In the genomic region with DNA sequence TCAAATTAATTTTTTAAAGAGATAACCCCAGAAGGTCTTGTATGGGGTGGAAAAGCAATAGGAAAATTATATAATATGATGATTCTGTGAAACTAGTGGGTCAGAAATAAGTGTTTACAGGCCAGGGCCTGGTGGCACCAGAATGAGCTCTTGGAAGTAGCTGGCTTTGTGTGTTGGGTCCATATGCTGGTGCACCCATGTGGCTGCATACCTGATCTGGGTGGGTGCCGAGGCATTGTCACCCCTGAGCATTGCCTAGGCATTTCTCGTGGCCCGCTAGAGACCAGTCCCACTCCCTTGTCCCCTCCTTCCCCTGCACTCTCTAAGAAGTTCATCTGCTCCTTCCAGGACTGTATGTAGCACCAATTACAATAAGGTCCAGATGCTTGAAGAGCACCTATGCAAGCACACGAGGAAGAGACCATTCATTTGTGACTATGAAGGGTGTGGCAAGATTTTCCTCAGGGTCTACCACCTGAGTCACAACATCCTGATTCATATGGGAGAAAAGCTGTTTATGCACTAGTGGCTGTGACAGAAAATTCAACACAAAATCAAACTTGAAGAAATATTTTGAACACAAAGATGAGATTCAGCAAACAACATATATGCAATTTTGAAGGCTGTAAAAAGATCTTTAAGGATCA, we compare ENCODE assay signal across 34 cellular contexts. TPM values are rescaled to one million over a fixed set of nuclear protein-coding genes. Genes with fewer than 3 reads are reported as not detected.
"Had no signal": no experiment of that assay in that cellular context is flagged by ENCODE, and none has a peak within 500 bp of the region (broad histone marks: within the 10 kb centered on the region; RNA-seq: fewer than 3 reads in every experiment).

No MANE protein-coding gene starts in this region.

- H3K27ac ChIP-seq: Peyer's patch, SJSA1 had no signal

- H3K4me1 ChIP-seq: Peyer's patch, SJSA1 had no signal

- H3K9ac ChIP-seq: SK-N-SH had no signal

- H3K27ac Mint-ChIP-seq: activated CD4-positive, alpha-beta memory T cell treated with anti-CD3 and anti-CD28 coated beads for 36 hours; activated CD4-positive, alpha-beta T cell treated with anti-CD3 and anti-CD28 coated beads for 36 hours; activated CD4-positive, alpha-beta T cell treated with anti-CD3 and anti-CD28 coated beads, Interleukin-2, amount 10 ng/mL, durations not matched to agents 7 days and 5 days; activated naive CD4-positive, alpha-beta T cell treated with anti-CD3 and anti-CD28 coated beads, Interleukin-2, amount 10 ng/mL, durations not matched to agents 7 days and 5 days; activated naive CD8-positive, alpha-beta T cell; activated naive CD8-positive, alpha-beta T cell treated with anti-CD3 and anti-CD28 coated beads, Interleukin-2, amount 50 U/mL, for 24 hours; activated T-helper 1 cell treated with anti-CD3 and anti-CD28 coated beads, Interleukin-12 subunit alpha, Interleukin-12 subunit beta, Interleukin-2, Interleukin-4 antibody, amounts not matched to agents 30 ng/mL and 10 ng/mL and 1 ng/mL, durations not matched to agents 14 hours and 24 hours and 36 hours; brain; T-helper 1 cell treated with Interleukin-12 subunit alpha and Interleukin-12 subunit beta and Interleukin-4 antibody, amounts not matched to agents 30 μg/mL and 1 μg/mL, for 36 hours; T-helper 2 cell treated with Interferon-gamma antibody and Interleukin-4, amounts not matched to agents 5 μg/mL and 100 μg/mL, for 36 hours; WTC11 had no signal

- H3K36me3 Mint-ChIP-seq: activated CD4-positive, alpha-beta memory T cell treated with anti-CD3 and anti-CD28 coated beads for 36 hours; activated naive CD4-positive, alpha-beta T cell treated with anti-CD3 and anti-CD28 coated beads, Interleukin-2, amount 10 ng/mL, durations not matched to agents 7 days and 5 days; activated naive CD8-positive, alpha-beta T cell; brain; WTC11 had no signal

- DNase-seq: activated CD4-positive, alpha-beta memory T cell treated with anti-CD3 and anti-CD28 coated beads for 36 hours; activated CD4-positive, alpha-beta T cell treated with anti-CD3 and anti-CD28 coated beads for 36 hours; activated CD4-positive, alpha-beta T cell treated with anti-CD3 and anti-CD28 coated beads, Interleukin-2, amount 10 ng/mL, durations not matched to agents 7 days and 5 days; activated CD8-positive, alpha-beta memory T cell treated with anti-CD3 and anti-CD28 coated beads, Interleukin-2, amount 50 U/mL, for 4 hours; activated gamma-delta T cell treated with Interleukin-2 at 50 U/mL for 16 hours; activated naive CD4-positive, alpha-beta T cell treated with anti-CD3 and anti-CD28 coated beads, Interleukin-2, amount 10 ng/mL, durations not matched to agents 7 days and 5 days; activated naive CD8-positive, alpha-beta T cell treated with anti-CD3 and anti-CD28 coated beads, Interleukin-2, amount 50 U/mL, for 24 hours; activated T-cell treated with anti-CD3 and anti-CD28 coated beads for 4 hours; activated T-cell treated with anti-CD3 and anti-CD28 coated beads, Interleukin-2, amount 50 U/mL, for 4 hours; anterior cingulate cortex; central memory CD4-positive, alpha-beta T cell; Kasumi-1; KG1; MM.1S; MV-4-11; NCI-H1092; NCI-H1436 treated with DMSO at 0.1 percent for 48 hours; NCI-H1694 treated with DMSO at 0.1 percent for 48 hours; NCI-H2029; NCI-H345; NCI-H524 treated with DMSO at 0.1 percent for 48 hours; Peyer's patch; RPMI8226; SHP77 treated with DMSO at 0.1 percent for 48 hours; SK-N-SH had no signal

- H3K4me1 Mint-ChIP-seq: activated CD4-positive, alpha-beta T cell treated with anti-CD3 and anti-CD28 coated beads for 36 hours; activated CD4-positive, alpha-beta T cell treated with anti-CD3 and anti-CD28 coated beads, Interleukin-2, amount 10 ng/mL, durations not matched to agents 7 days and 5 days; activated naive CD4-positive, alpha-beta T cell treated with anti-CD3 and anti-CD28 coated beads, Interleukin-2, amount 10 ng/mL, durations not matched to agents 7 days and 5 days; activated naive CD8-positive, alpha-beta T cell treated with anti-CD3 and anti-CD28 coated beads, Interleukin-2, amount 50 U/mL, for 24 hours; brain had no signal

- H3K36me3 ChIP-seq: Peyer's patch, SJSA1 had no signal

- H3K9me3 Mint-ChIP-seq: activated CD4-positive, alpha-beta memory T cell treated with anti-CD3 and anti-CD28 coated beads for 36 hours; activated CD4-positive, alpha-beta T cell treated with anti-CD3 and anti-CD28 coated beads, Interleukin-2, amount 10 ng/mL, durations not matched to agents 7 days and 5 days; activated naive CD4-positive, alpha-beta T cell treated with anti-CD3 and anti-CD28 coated beads, Interleukin-2, amount 10 ng/mL, durations not matched to agents 7 days and 5 days; activated naive CD8-positive, alpha-beta T cell treated with anti-CD3 and anti-CD28 coated beads, Interleukin-2, amount 50 U/mL, for 24 hours; activated T-cell treated with anti-CD3 and anti-CD28 coated beads, Interleukin-2, amount 50 U/mL, for 4 hours; activated T-helper 1 cell treated with anti-CD3 and anti-CD28 coated beads, Interleukin-12 subunit alpha, Interleukin-12 subunit beta, Interleukin-2, Interleukin-4 antibody, amounts not matched to agents 30 ng/mL and 10 ng/mL and 1 ng/mL, durations not matched to agents 14 hours and 24 hours and 36 hours; brain; T-helper 1 cell treated with Interleukin-12 subunit alpha and Interleukin-12 subunit beta and Interleukin-4 antibody, amounts not matched to agents 30 μg/mL and 1 μg/mL, for 36 hours; T-helper 2 cell treated with Interferon-gamma antibody and Interleukin-4, amounts not matched to agents 5 μg/mL and 100 μg/mL, for 36 hours; WTC11 had no signal

- H3K4me3 ChIP-seq: Peyer's patch, SJSA1 had no signal

- H3K9me3 ChIP-seq: Peyer's patch, SJSA1, SK-N-SH had no signal

- H3K4me3 Mint-ChIP-seq: activated CD4-positive, alpha-beta memory T cell treated with anti-CD3 and anti-CD28 coated beads for 36 hours; activated CD4-positive, alpha-beta T cell treated with anti-CD3 and anti-CD28 coated beads for 36 hours; activated CD4-positive, alpha-beta T cell treated with anti-CD3 and anti-CD28 coated beads, Interleukin-2, amount 10 ng/mL, durations not matched to agents 7 days and 5 days; activated naive CD4-positive, alpha-beta T cell treated with anti-CD3 and anti-CD28 coated beads, Interleukin-2, amount 10 ng/mL, durations not matched to agents 7 days and 5 days; activated naive CD8-positive, alpha-beta T cell; activated naive CD8-positive, alpha-beta T cell treated with anti-CD3 and anti-CD28 coated beads, Interleukin-2, amount 50 U/mL, for 24 hours; activated T-cell treated with anti-CD3 and anti-CD28 coated beads, Interleukin-2, amount 50 U/mL, for 4 hours; activated T-helper 1 cell treated with anti-CD3 and anti-CD28 coated beads, Interleukin-12 subunit alpha, Interleukin-12 subunit beta, Interleukin-2, Interleukin-4 antibody, amounts not matched to agents 30 ng/mL and 10 ng/mL and 1 ng/mL, durations not matched to agents 14 hours and 24 hours and 36 hours; brain; T-helper 1 cell treated with Interleukin-12 subunit alpha and Interleukin-12 subunit beta and Interleukin-4 antibody, amounts not matched to agents 30 μg/mL and 1 μg/mL, for 36 hours; T-helper 2 cell treated with Interferon-gamma antibody and Interleukin-4, amounts not matched to agents 5 μg/mL and 100 μg/mL, for 36 hours; WTC11 had no signal

- H3K27me3 ChIP-seq: Peyer's patch, SJSA1 had no signal

- H3K4me2 ChIP-seq: SK-N-SH had no signal

- ATAC-seq: activated CD4-positive, alpha-beta T cell treated with anti-CD3 and anti-CD28 coated beads for 36 hours; activated CD4-positive, CD25-positive, alpha-beta regulatory T cell treated with anti-CD3 and anti-CD28 coated beads, Interleukin-2, amount 50 U/mL, for 24 hours; activated naive CD8-positive, alpha-beta T cell treated with anti-CD3 and anti-CD28 coated beads, Interleukin-2, amount 50 U/mL, for 24 hours; activated T-cell treated with anti-CD3 and anti-CD28 coated beads, Interleukin-2, amount 50 U/mL, for 4 hours; WTC11 had no signal

RNA-seq across cellular contexts. Expression of a gene that starts 19.8 kb away (rescaled TPM):
- total RNA-seq: activated CD4-positive, alpha-beta memory T cell treated with anti-CD3 and anti-CD28 coated beads for 36 hours; activated CD4-positive, alpha-beta T cell treated with anti-CD3 and anti-CD28 coated beads for 36 hours; activated CD4-positive, alpha-beta T cell treated with anti-CD3 and anti-CD28 coated beads, Interleukin-2, amount 10 ng/mL, durations not matched to agents 7 days and 5 days; activated T-cell treated with anti-CD3 and anti-CD28 coated beads, Interleukin-2, amount 50 U/mL, for 4 hours; activated T-helper 1 cell treated with anti-CD3 and anti-CD28 coated beads, Interleukin-12 subunit alpha, Interleukin-12 subunit beta, Interleukin-2, Interleukin-4 antibody, amounts not matched to agents 30 ng/mL and 10 ng/mL and 1 ng/mL, durations not matched to agents 14 hours and 24 hours and 36 hours; NCI-H460; SJSA1 had no signal
- polyA plus RNA-seq: SK-N-SH had no signal
